ENCODE assay signal across 21 cellular contexts in genomic region chr1:84148758-84149157, GRCh38.
"Had no signal": no experiment of that assay in that cellular context is flagged by ENCODE, and none has a peak within 500 bp of the region (broad histone marks: within the 10 kb centered on the region; RNA-seq: fewer than 3 reads in every experiment).

No MANE protein-coding gene starts in this region.

- ATAC-seq: activated naive CD8-positive, alpha-beta T cell treated with anti-CD3 and anti-CD28 coated beads, Interleukin-2, amount 50 U/mL, for 24 hours; heart left ventricle; psoas muscle; right cardiac atrium; T-helper 17 cell had no signal

- H3K9me3 ChIP-seq: heart left ventricle, left ventricle myocardium inferior, ovary, psoas muscle, testis had no signal

- DNase-seq: activated CD4-positive, alpha-beta T cell treated with anti-CD3 and anti-CD28 coated beads for 1 hour; activated naive CD8-positive, alpha-beta T cell treated with anti-CD3 and anti-CD28 coated beads, Interleukin-2, amount 50 U/mL, for 24 hours; anterior cingulate cortex; caudate nucleus; heart left ventricle; kidney glomerular epithelial cell; left ventricle myocardium inferior; mammary epithelial cell; midbrain; ovary; psoas muscle; right cardiac atrium; T-helper 17 cell; testis had no signal

- H3K27ac ChIP-seq: heart left ventricle, left ventricle myocardium inferior, neural progenitor cell, ovary, psoas muscle, skin epidermis, testis, VCaP had no signal

- H3K4me3 Mint-ChIP-seq: activated T-helper 1 cell treated with anti-CD3 and anti-CD28 coated beads, Interleukin-12 subunit alpha, Interleukin-12 subunit beta, Interleukin-2, Interleukin-4 antibody, amounts not matched to agents 30 ng/mL and 10 ng/mL and 1 ng/mL, durations not matched to agents 14 hours and 24 hours and 36 hours; brain; neural progenitor cell; T-helper 17 cell; type B pancreatic cell had no signal

- H3K9ac ChIP-seq: neural progenitor cell had no signal

- H3K27me3 ChIP-seq: heart left ventricle, neural progenitor cell, ovary, testis had no signal

- H2AFZ ChIP-seq: neural progenitor cell had no signal

- H3K36me3 Mint-ChIP-seq: brain had no signal

- FAIRE-seq: endometrium had no signal

- H3K4me1 Mint-ChIP-seq: neural progenitor cell had no signal

- H3K36me3 ChIP-seq: heart left ventricle, left ventricle myocardium inferior, neural progenitor cell, ovary had no signal

- H3K4me3 ChIP-seq: heart left ventricle, left ventricle myocardium inferior, neural progenitor cell, ovary, psoas muscle, skin epidermis, testis had no signal

- H3K27ac Mint-ChIP-seq: brain, neural progenitor cell, type B pancreatic cell had no signal

- H3K4me1 ChIP-seq: neural progenitor cell, psoas muscle, testis had no signal

- H3K9me3 Mint-ChIP-seq: brain, neural progenitor cell had no signal

- H3K4me2 ChIP-seq: neural progenitor cell had no signal

- H3K27me3 Mint-ChIP-seq: activated naive CD8-positive, alpha-beta T cell treated with anti-CD3 and anti-CD28 coated beads, Interleukin-2, amount 50 U/mL, for 24 hours; brain; T-helper 17 cell; type B pancreatic cell had no signal
